In the genomic region with DNA sequence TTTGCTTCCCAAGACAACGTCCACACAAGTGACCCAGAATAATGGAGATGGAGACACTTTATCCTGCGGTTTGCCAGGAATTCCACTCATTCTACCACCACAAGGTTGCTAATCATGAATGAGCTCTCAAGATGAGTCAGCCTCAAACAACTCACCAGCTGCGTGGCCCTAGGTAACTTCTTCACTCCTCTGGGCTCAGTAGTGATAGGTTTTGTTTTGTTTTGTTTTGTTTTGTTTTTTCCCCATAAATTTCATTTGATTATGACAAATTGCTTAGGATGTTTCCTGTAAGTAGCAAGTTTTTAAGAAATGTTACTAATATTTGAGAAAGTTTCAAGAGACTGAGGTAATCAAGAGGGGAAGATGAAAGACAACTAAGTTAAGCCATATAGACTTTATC, we compare ENCODE assay signal across 8 cellular contexts.
DNase-seq lines count a peak whose midpoint lies in the region; ATAC-seq lines count a peak whose summit lies in the region.

No MANE protein-coding gene starts in this region.

- H3K27ac ChIP-seq in mesodermal cell (ENCODE audit: low read depth, low read length, severe bottlenecking), result peak overlapping the region; percentile 86

- DNase-seq in amniotic epithelial cell (ENCODE audit: low read depth) (peak; percentile 97), UCSD-AML1 (lab: John Stamatoyannopoulos, UW; ENCODE audit: unreplicated experiment) (no peak), mesenteric fat pad (ENCODE audit: low spot score) (no peak), MV-4-11 (lab: John Stamatoyannopoulos, UW) (no peak)
- no peak for DNase-seq in stimulated activated CD4-positive, alpha-beta T cell treated with anti-CD3 and anti-CD28 coated beads, Interleukin-4, amount 100 ng/mL, for 4 hours

- peaks cover 33% of the 10 kb centered on the region for H3K4me1 ChIP-seq in mesodermal cell (ENCODE audit: control insufficient read depth, insufficient read depth, low read length, poor library complexity, severe bottlenecking)

- H3K9me3 ChIP-seq in mesodermal cell (ENCODE audit: control insufficient read depth, low read length), result peaks cover 8% of the 10 kb centered on the region

- 0% methylated on average over 2 of the region's 3 CpGs; no CpG with 5 or more reads in 1 of the 2 experiments for WGBS in mesodermal cell (ENCODE audit: insufficient coverage in 2 of 2), 2 experiments

- ATAC-seq in GM18499 (IDR thresholded peaks at IDR 0.05; ENCODE audit: insufficient read depth, unreplicated experiment) (peak; percentile 48), HG03442 (IDR thresholded peaks at IDR 0.05; ENCODE audit: unreplicated experiment) (peak; percentile 71)

- no peak overlapping the region for H3K4me3 ChIP-seq in mesodermal cell (ENCODE audit: extremely low read depth, insufficient read depth, low read length, poor library complexity, severe bottlenecking)

- no peaks in the 10 kb centered on the region for H3K36me3 ChIP-seq in mesodermal cell (ENCODE audit: control insufficient read depth, insufficient read depth, low read length)
